In the genomic region with DNA sequence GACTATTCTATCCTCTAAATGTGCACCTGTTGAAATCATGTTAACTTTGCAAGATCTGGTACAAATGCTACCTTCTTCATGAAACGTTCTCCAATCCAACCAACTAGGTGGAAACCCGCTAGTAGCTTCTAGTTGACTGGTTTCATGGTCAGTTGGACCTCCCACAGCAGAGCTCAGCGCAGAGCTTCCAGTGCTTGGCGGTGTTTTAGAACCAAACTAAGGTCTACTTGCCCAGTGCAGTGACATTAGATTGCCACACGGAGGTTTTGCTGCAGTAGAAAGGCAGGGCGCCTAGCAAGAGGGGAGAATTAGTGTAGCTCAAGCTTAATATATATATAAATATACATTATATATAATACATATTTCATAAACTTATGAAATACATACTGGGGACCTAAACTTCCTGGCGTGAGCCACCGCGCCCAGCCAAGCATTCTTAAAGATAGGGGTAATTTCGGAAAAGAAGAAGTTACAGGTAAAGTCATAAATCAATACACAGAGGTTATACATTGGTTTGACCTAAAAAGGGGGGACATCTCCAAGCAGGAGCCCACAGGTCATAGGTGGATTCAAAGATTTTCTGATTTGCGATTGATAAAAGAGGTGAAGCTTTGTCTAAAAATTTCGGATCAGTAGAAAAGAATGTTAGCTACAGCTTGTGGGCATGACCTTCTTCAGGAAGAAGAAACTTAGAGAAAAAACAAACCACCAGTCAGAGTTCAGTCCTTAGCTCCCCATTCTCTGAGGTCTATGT, we compare ENCODE assay signal across 10 cellular contexts. TPM values are rescaled to one million over a fixed set of nuclear protein-coding genes. Genes with fewer than 3 reads are reported as not detected.
DNase-seq lines count a peak whose midpoint lies in the region; ATAC-seq, FAIRE-seq and TF ChIP-seq lines count a peak whose summit lies in the region.
"Had no signal": no experiment of that assay in that cellular context is flagged by ENCODE, and none has a peak within 500 bp of the region (broad histone marks: within the 10 kb centered on the region; RNA-seq: fewer than 3 reads in every experiment).

No MANE protein-coding gene starts in this region.

- peak in 1 of 5 donors; percentile 27 for DNase-seq in CD8-positive, alpha-beta memory T cell
- peak; percentile 50 for DNase-seq in HL-60 (ENCODE audit: low read depth in 1 of 2, low spot score in 1 of 2)
- peak; percentile 40 for DNase-seq in activated CD4-positive, alpha-beta memory T cell treated with anti-CD3 and anti-CD28 coated beads, Interleukin-2, amount 10 ng/mL, durations not matched to agents 7 days and 5 days
- DNase-seq in HepG2 (ENCODE audit: low spot score): peak; percentile 41
- DNase-seq in inferior parietal cortex (ENCODE audit: extremely low spot score): no peak
- DNase-seq in COR-L47 (lab: John Stamatoyannopoulos, UW): no peak
- DNase-seq: activated T-cell treated with anti-CD3 and anti-CD28 coated beads for 4 hours; stimulated activated naive CD8-positive, alpha-beta T cell treated with anti-CD3 and anti-CD28 coated beads, Interleukin-15, amount 100 ng/mL, for 72 hours had no signal

- TF ChIP-seq POLR2A in HepG2 (IDR thresholded peaks at IDR 0.05; ENCODE audit: insufficient read depth in 1 of 2, low read depth in 2 of 2, low read length in 2 of 2): no peak

- H3K4me2 ChIP-seq in HepG2 (ENCODE audit: low read depth, low read length): peak overlapping the region; percentile 86

- TF ChIP-seq CTCF in HL-60 (IDR thresholded peaks at IDR 0.05; ENCODE audit: insufficient read depth, low read length) (peak; percentile 36), HepG2 (CRISPR knock-in tag; IDR thresholded peaks at IDR 0.05) (no peak)

- H3K4me1 ChIP-seq in CD8-positive, alpha-beta memory T cell (ENCODE audit: insufficient read depth, low read length): peaks cover 30% of the 10 kb centered on the region
- H3K4me1 ChIP-seq in HepG2 (ENCODE audit: insufficient read depth, low read length): peaks cover 36% of the 10 kb centered on the region

- H3K27me3 ChIP-seq in CD8-positive, alpha-beta memory T cell (ENCODE audit: insufficient read depth, low read length, poor library complexity, severe bottlenecking): no peaks in the 10 kb centered on the region
- H3K27me3 ChIP-seq in HL-60 (ENCODE audit: insufficient read depth, poor library complexity, severe bottlenecking) (no peaks in the 10 kb centered on the region), HepG2 (ENCODE audit: control insufficient read depth in 1 of 2, insufficient read depth in 2 of 2, low read length in 2 of 2) (no peaks in the 10 kb centered on the region; a peak in 1 of 5 replicates)

- FAIRE-seq in HepG2 (lab: Jason Lieb, UNC): peak; percentile 36

- no peaks in the 10 kb centered on the region for H3K9me3 Mint-ChIP-seq in CD8-positive, alpha-beta memory T cell
- H3K9me3 Mint-ChIP-seq in activated CD4-positive, alpha-beta memory T cell treated with anti-CD3 and anti-CD28 coated beads, Interleukin-2, amount 10 ng/mL, durations not matched to agents 7 days and 5 days: no peaks in the 10 kb centered on the region
- H3K9me3 Mint-ChIP-seq: stimulated activated naive CD8-positive, alpha-beta T cell treated with anti-CD3 and anti-CD28 coated beads, Interleukin-15, amount 100 ng/mL, for 72 hours had no signal

- 75% methylated on average over 12 of the region's 12 CpGs for WGBS in HepG2 (ENCODE audit: low lambda C conversion rate)

- peaks cover 0 to 20% (median 0%) of the 10 kb centered on the region in 3 donors for H3K36me3 Mint-ChIP-seq in CD8-positive, alpha-beta memory T cell
- H3K36me3 Mint-ChIP-seq in activated CD4-positive, alpha-beta memory T cell treated with anti-CD3 and anti-CD28 coated beads, Interleukin-2, amount 10 ng/mL, durations not matched to agents 7 days and 5 days (ENCODE audit: low read depth): peaks cover 20% of the 10 kb centered on the region

- H3K9me3 ChIP-seq in CD8-positive, alpha-beta memory T cell (ENCODE audit: low read length): no peaks in the 10 kb centered on the region
- H3K9me3 ChIP-seq in HepG2 (ENCODE audit: low read length): no peaks in the 10 kb centered on the region

- peaks cover 31 to 40% (median 32%) of the 10 kb centered on the region in 3 donors for H3K4me1 Mint-ChIP-seq in CD8-positive, alpha-beta memory T cell
- peaks cover 38% of the 10 kb centered on the region for H3K4me1 Mint-ChIP-seq in activated CD4-positive, alpha-beta memory T cell treated with anti-CD3 and anti-CD28 coated beads, Interleukin-2, amount 10 ng/mL, durations not matched to agents 7 days and 5 days

- H2AFZ ChIP-seq in HepG2 (ENCODE audit: low read length): peak overlapping the region; percentile 92

- no TSS peak for BruUV-seq in HepG2 (replicated peaks; lab: Mats Ljungman, UMichigan)

- H3K36me3 ChIP-seq in CD8-positive, alpha-beta memory T cell (ENCODE audit: insufficient read depth, low read length): no peaks in the 10 kb centered on the region
- H3K36me3 ChIP-seq in HepG2 (replicated peaks in 1 of 2; ENCODE audit: control insufficient read depth in 1 of 2, insufficient read depth in 2 of 2, low read length in 2 of 2): no peaks in the 10 kb centered on the region

- H3K4me3 Mint-ChIP-seq in CD8-positive, alpha-beta memory T cell: peak overlapping the region in 5 of 7 donors; percentile 29 to 97 (median 90)
- peak overlapping the region; percentile 16 for H3K4me3 Mint-ChIP-seq in activated CD4-positive, alpha-beta memory T cell treated with anti-CD3 and anti-CD28 coated beads, Interleukin-2, amount 10 ng/mL, durations not matched to agents 7 days and 5 days

- peak overlapping the region; percentile 33 to 100 (median 99) for H3K27ac Mint-ChIP-seq in CD8-positive, alpha-beta memory T cell
- H3K27ac Mint-ChIP-seq in activated CD4-positive, alpha-beta memory T cell treated with anti-CD3 and anti-CD28 coated beads, Interleukin-2, amount 10 ng/mL, durations not matched to agents 7 days and 5 days: peak overlapping the region; percentile 99

- CTCF ChIA-PET in CD8-positive, alpha-beta memory T cell (lab: Charles Lee): interaction anchor here (0.8 to 4.5 kb wide), 5 partner anchors 23 to 188 kb away, joined by 3 to 60 read pairs (median 4); partner anchors contain the start of genes ACAA1, MYD88 and XYLB
- CTCF ChIA-PET in activated CD4-positive, alpha-beta memory T cell treated with anti-CD3 and anti-CD28 coated beads, Interleukin-2, amount 10 ng/mL, durations not matched to agents 7 days and 5 days (lab: Charles Lee): interaction anchor here (0.8 to 5.4 kb wide), 8 partner anchors 9 to 1000 kb away, joined by 3 to 55 read pairs (median 12); partner anchors contain the start of genes ACAA1, MYD88 and XYLB
- CTCF ChIA-PET in HepG2 (lab: Yijun Ruan, JAX; ENCODE audit: low intra/inter-chr PET ratio, low total read pairs): no interaction called here

- intact Hi-C loops in HepG2 (cut with micrococcal nuclease; ENCODE audit: unreplicated experiment): no loop called here

- no peak overlapping the region for H3K4me3 ChIP-seq in CD8-positive, alpha-beta memory T cell (ENCODE audit: low read length)
- H3K4me3 ChIP-seq in HL-60 (replicated peaks; ENCODE audit: insufficient read depth, low read length) (no peak overlapping the region), HepG2 (replicated peaks in 1 of 3; ENCODE audit: insufficient read depth in 1 of 3, low read depth in 2 of 3, low read length in 3 of 3) (no peak overlapping the region)

- ATAC-seq in HepG2: peak; percentile 12
- ATAC-seq in GM18517 (IDR thresholded peaks at IDR 0.05; ENCODE audit: unreplicated experiment): no peak
- no peak for ATAC-seq in GM19455 (IDR thresholded peaks at IDR 0.05; ENCODE audit: unreplicated experiment)
- ATAC-seq: stimulated activated naive CD8-positive, alpha-beta T cell treated with anti-CD3 and anti-CD28 coated beads, Interleukin-15, amount 100 ng/mL, for 72 hours had no signal

- H4K20me1 ChIP-seq in HepG2 (ENCODE audit: insufficient read depth, low read length): peaks cover 13% of the 10 kb centered on the region

- in situ Hi-C loops in HepG2 (cut with HindIII; ENCODE audit: extremely low pct_ligation_motif_present, low pct_unique_long_range_greater_than_20kb): no loop called here

- H3K79me2 ChIP-seq in HepG2 (ENCODE audit: insufficient read depth, low read length): peaks cover 25% of the 10 kb centered on the region

- POLR2A ChIA-PET in CD8-positive, alpha-beta memory T cell (lab: Charles Lee): interaction anchor here (0.7 to 4.3 kb wide), 2 partner anchors 26 kb away, joined by 4 to 75 read pairs; partner anchors contain the start of gene ACAA1
- POLR2A ChIA-PET in activated CD4-positive, alpha-beta memory T cell treated with anti-CD3 and anti-CD28 coated beads, Interleukin-2, amount 10 ng/mL, durations not matched to agents 7 days and 5 days (lab: Charles Lee): interaction anchor here (1.0 to 6.1 kb wide), 7 partner anchors 9 to 292 kb away, joined by 3 to 286 read pairs (median 26); partner anchors contain the start of genes ACAA1, DLEC1 and MYD88
- POLR2A ChIA-PET in HepG2 (lab: Yijun Ruan, JAX): interaction anchor here (0.5 to 5.1 kb wide), 5 partner anchors 24 to 60 kb away, joined by 4 to 179 read pairs (median 5); partner anchors contain the start of genes ACAA1 and MYD88

- no peak overlapping the region for H3K9ac ChIP-seq in HepG2 (ENCODE audit: insufficient read depth, low read depth, low read length)

- TF ChIP-seq RAD21 in HepG2 (CRISPR knock-in tag; IDR thresholded peaks at IDR 0.05): no peak

- H3K27me3 Mint-ChIP-seq in CD8-positive, alpha-beta memory T cell: no peaks in the 10 kb centered on the region
- H3K27me3 Mint-ChIP-seq in activated CD4-positive, alpha-beta memory T cell treated with anti-CD3 and anti-CD28 coated beads, Interleukin-2, amount 10 ng/mL, durations not matched to agents 7 days and 5 days: no peaks in the 10 kb centered on the region
- H3K27me3 Mint-ChIP-seq: stimulated activated naive CD8-positive, alpha-beta T cell treated with anti-CD3 and anti-CD28 coated beads, Interleukin-15, amount 100 ng/mL, for 72 hours had no signal

- TF ChIP-seq EP300 in HepG2 (IDR thresholded peaks at IDR 0.05; ENCODE audit: low read depth in 2 of 2, low read length in 2 of 2) (no peak), HepG2 (CRISPR knock-in tag; IDR thresholded peaks at IDR 0.05; ENCODE audit: borderline replicate concordance) (no peak)

- H3K27ac ChIP-seq in CD8-positive, alpha-beta memory T cell (ENCODE audit: low read depth, low read length): peak overlapping the region; percentile 100
- no peak overlapping the region for H3K27ac ChIP-seq in HL-60 (replicated peaks)
- H3K27ac ChIP-seq in HepG2 (ENCODE audit: extremely low read length, insufficient read depth, low read length): peak overlapping the region; percentile 96

RNA-seq across cellular contexts. Expression of gene OXSR1, which starts 2.0 kb away (rescaled TPM):
- 10 to 100 TPM; 56.3 to 60.0 TPM for total RNA-seq in CD8-positive, alpha-beta memory T cell
- polyA plus RNA-seq in CD8-positive, alpha-beta memory T cell: 16.4 TPM
- total RNA-seq in activated CD4-positive, alpha-beta memory T cell treated with anti-CD3 and anti-CD28 coated beads, Interleukin-2, amount 10 ng/mL, durations not matched to agents 7 days and 5 days: 10 to 100 TPM; 67.5 to 71.3 TPM
- 32.6 and 41.1 TPM in 2 replicates for total RNA-seq in HepG2 (2016; rRNA removed; fragmentation: Illumina TruSeq; extraction: Trizol)
- 7.6 TPM in 2 replicates for total RNA-seq in HepG2 (2016; cell fraction: cytosol; rRNA removed; fragmentation: Illumina TruSeq; extraction: Trizol; ENCODE audit: low read depth)
- total RNA-seq in HepG2 (2016; cell fraction: insoluble cytoplasmic fraction; rRNA removed; fragmentation: Illumina TruSeq; extraction: Trizol): 32.9 and 39.8 TPM in 2 replicates
- total RNA-seq in HepG2 (2016; cell fraction: membrane; rRNA removed; fragmentation: Illumina TruSeq; extraction: Trizol): 12.8 and 14.5 TPM in 2 replicates
- 30.2 and 32.6 TPM in 2 replicates for total RNA-seq in HepG2 (2016; cell fraction: nucleus; rRNA removed; fragmentation: Illumina TruSeq; extraction: Trizol)
- polyA plus RNA-seq in HepG2 (2011; rRNA removed): 25.9 and 27.4 TPM in 2 replicates
- 18.5 and 23.3 TPM in 2 replicates for polyA plus RNA-seq in HepG2 (2011; cell fraction: cytosol; rRNA removed)
- 19.5 and 22.8 TPM in 2 replicates for polyA plus RNA-seq in HepG2 (2011; cell fraction: nucleus; rRNA removed)
- polyA plus RNA-seq in HepG2 (2012): 23.1 and 31.4 TPM in 2 replicates
- 1.5 and 1.6 TPM in 2 replicates for polyA plus RNA-seq in HepG2 (2016; cell fraction: cytosol; fragmentation: Illumina TruSeq; extraction: Trizol; ENCODE audit: low read depth)
- 33.9 and 36.3 TPM in 2 replicates for polyA plus RNA-seq in HepG2 (2016; cell fraction: insoluble cytoplasmic fraction; fragmentation: Illumina TruSeq; extraction: Trizol; ENCODE audit: low read depth)
- 5.4 and 5.9 TPM in 2 replicates for polyA plus RNA-seq in HepG2 (2016; cell fraction: membrane; fragmentation: Illumina TruSeq; extraction: Trizol; ENCODE audit: low read depth)
- 31.5 and 34.6 TPM in 2 replicates for polyA plus RNA-seq in HepG2 (2016; cell fraction: nucleus; fragmentation: Illumina TruSeq; extraction: Trizol; ENCODE audit: insufficient read depth, low read depth)
- 36.3 and 49.0 TPM in 2 replicates for polyA minus RNA-seq in HepG2 (2011; rRNA and poly(A)+ RNA removed; ENCODE audit: low replicate concordance)
- 26.2 and 26.9 TPM in 2 replicates for polyA minus RNA-seq in HepG2 (2011; cell fraction: cytosol; rRNA and poly(A)+ RNA removed)
- 37.9 and 47.6 TPM in 2 replicates for polyA minus RNA-seq in HepG2 (2011; cell fraction: nucleus; rRNA and poly(A)+ RNA removed)

RNA-seq across cellular contexts. Expression of gene MYD88, which starts 24.8 kb away (rescaled TPM):
- total RNA-seq in CD8-positive, alpha-beta memory T cell: 10 to 100 TPM; 32.9 to 35.9 TPM
- 108 TPM for polyA plus RNA-seq in CD8-positive, alpha-beta memory T cell
- total RNA-seq in activated CD4-positive, alpha-beta memory T cell treated with anti-CD3 and anti-CD28 coated beads, Interleukin-2, amount 10 ng/mL, durations not matched to agents 7 days and 5 days: 10 to 100 TPM; 87.9 to 91.3 TPM
- total RNA-seq in HepG2 (2016; rRNA removed; fragmentation: Illumina TruSeq; extraction: Trizol): 7.6 and 14.5 TPM in 2 replicates
- total RNA-seq in HepG2 (2016; cell fraction: cytosol; rRNA removed; fragmentation: Illumina TruSeq; extraction: Trizol; ENCODE audit: low read depth): 2.5 and 3.5 TPM in 2 replicates
- total RNA-seq in HepG2 (2016; cell fraction: insoluble cytoplasmic fraction; rRNA removed; fragmentation: Illumina TruSeq; extraction: Trizol): 7.2 and 14.6 TPM in 2 replicates
- 6.0 and 6.5 TPM in 2 replicates for total RNA-seq in HepG2 (2016; cell fraction: membrane; rRNA removed; fragmentation: Illumina TruSeq; extraction: Trizol)
- total RNA-seq in HepG2 (2016; cell fraction: nucleus; rRNA removed; fragmentation: Illumina TruSeq; extraction: Trizol): 9.8 and 11.0 TPM in 2 replicates
- 32.7 and 36.6 TPM in 2 replicates for polyA plus RNA-seq in HepG2 (2011; rRNA removed)
- 31.0 and 32.2 TPM in 2 replicates for polyA plus RNA-seq in HepG2 (2011; cell fraction: cytosol; rRNA removed)
- polyA plus RNA-seq in HepG2 (2011; cell fraction: nucleus; rRNA removed): 53.7 and 60.9 TPM in 2 replicates
- 19.9 and 22.6 TPM in 2 replicates for polyA plus RNA-seq in HepG2 (2012)
- polyA plus RNA-seq in HepG2 (2016; cell fraction: cytosol; fragmentation: Illumina TruSeq; extraction: Trizol; ENCODE audit: low read depth): 2.8 and 2.9 TPM in 2 replicates
- polyA plus RNA-seq in HepG2 (2016; cell fraction: insoluble cytoplasmic fraction; fragmentation: Illumina TruSeq; extraction: Trizol; ENCODE audit: low read depth): 51.1 and 57.2 TPM in 2 replicates
- 9.0 and 9.6 TPM in 2 replicates for polyA plus RNA-seq in HepG2 (2016; cell fraction: membrane; fragmentation: Illumina TruSeq; extraction: Trizol; ENCODE audit: low read depth)
- polyA plus RNA-seq in HepG2 (2016; cell fraction: nucleus; fragmentation: Illumina TruSeq; extraction: Trizol; ENCODE audit: insufficient read depth, low read depth): 48.1 and 53.6 TPM in 2 replicates
- polyA minus RNA-seq in HepG2 (2011; rRNA and poly(A)+ RNA removed; ENCODE audit: low replicate concordance): 15.6 and 54.6 TPM in 2 replicates
- 19.7 and 21.8 TPM in 2 replicates for polyA minus RNA-seq in HepG2 (2011; cell fraction: cytosol; rRNA and poly(A)+ RNA removed)
- polyA minus RNA-seq in HepG2 (2011; cell fraction: nucleus; rRNA and poly(A)+ RNA removed): 13.9 and 15.8 TPM in 2 replicates

RNA-seq across cellular contexts. Expression of gene ACAA1, which starts 26.4 kb away (rescaled TPM):
- total RNA-seq in CD8-positive, alpha-beta memory T cell: 10 to 100 TPM; 67.1 to 67.4 TPM
- 49.0 TPM for polyA plus RNA-seq in CD8-positive, alpha-beta memory T cell
- 10 to 100 TPM; 76.8 to 77.5 TPM for total RNA-seq in activated CD4-positive, alpha-beta memory T cell treated with anti-CD3 and anti-CD28 coated beads, Interleukin-2, amount 10 ng/mL, durations not matched to agents 7 days and 5 days
- 60.8 and 107 TPM in 2 replicates for total RNA-seq in HepG2 (2016; rRNA removed; fragmentation: Illumina TruSeq; extraction: Trizol)
- 27.5 and 27.8 TPM in 2 replicates for total RNA-seq in HepG2 (2016; cell fraction: cytosol; rRNA removed; fragmentation: Illumina TruSeq; extraction: Trizol; ENCODE audit: low read depth)
- 63.4 and 105 TPM in 2 replicates for total RNA-seq in HepG2 (2016; cell fraction: insoluble cytoplasmic fraction; rRNA removed; fragmentation: Illumina TruSeq; extraction: Trizol)
- total RNA-seq in HepG2 (2016; cell fraction: membrane; rRNA removed; fragmentation: Illumina TruSeq; extraction: Trizol): 52.7 and 55.5 TPM in 2 replicates
- total RNA-seq in HepG2 (2016; cell fraction: nucleus; rRNA removed; fragmentation: Illumina TruSeq; extraction: Trizol): 75.4 and 87.9 TPM in 2 replicates
- polyA plus RNA-seq in HepG2 (2011; rRNA removed): 188 and 221 TPM in 2 replicates
- 169 and 202 TPM in 2 replicates for polyA plus RNA-seq in HepG2 (2011; cell fraction: cytosol; rRNA removed)
- 588 and 662 TPM in 2 replicates for polyA plus RNA-seq in HepG2 (2011; cell fraction: nucleus; rRNA removed)
- polyA plus RNA-seq in HepG2 (2012): 125 and 170 TPM in 2 replicates
- polyA plus RNA-seq in HepG2 (2016; cell fraction: cytosol; fragmentation: Illumina TruSeq; extraction: Trizol; ENCODE audit: low read depth): 44.3 and 47.9 TPM in 2 replicates
- 240 and 247 TPM in 2 replicates for polyA plus RNA-seq in HepG2 (2016; cell fraction: insoluble cytoplasmic fraction; fragmentation: Illumina TruSeq; extraction: Trizol; ENCODE audit: low read depth)
- 62.9 and 66.6 TPM in 2 replicates for polyA plus RNA-seq in HepG2 (2016; cell fraction: membrane; fragmentation: Illumina TruSeq; extraction: Trizol; ENCODE audit: low read depth)
- polyA plus RNA-seq in HepG2 (2016; cell fraction: nucleus; fragmentation: Illumina TruSeq; extraction: Trizol; ENCODE audit: insufficient read depth, low read depth): 290 and 311 TPM in 2 replicates
- polyA minus RNA-seq in HepG2 (2011; rRNA and poly(A)+ RNA removed; ENCODE audit: low replicate concordance): 57.0 and 213 TPM in 2 replicates
- 80.2 and 80.3 TPM in 2 replicates for polyA minus RNA-seq in HepG2 (2011; cell fraction: cytosol; rRNA and poly(A)+ RNA removed)
- 241 and 244 TPM in 2 replicates for polyA minus RNA-seq in HepG2 (2011; cell fraction: nucleus; rRNA and poly(A)+ RNA removed)

Comparison
In these comparisons a context has a peak if more than half of its experiments do, and no peak if none do; other contexts are left out.
1. DNase-seq: peak in HL-60 (2 of 2), activated CD4-positive, alpha-beta memory T cell treated with anti-CD3 and anti-CD28 coated beads, Interleukin-2, amount 10 ng/mL, durations not matched to agents 7 days and 5 days (single experiment) and HepG2 (single experiment); none in inferior parietal cortex (single experiment) and COR-L47 (single experiment).